Comparison of ENCODE assay signal across 19 cellular contexts in genomic region chr7:96508371-96508770, GRCh38.
DNase-seq lines count a peak whose midpoint lies in the region; TF ChIP-seq lines count a peak whose summit lies in the region.
"Had no signal": no experiment of that assay in that cellular context is flagged by ENCODE, and none has a peak within 500 bp of the region (broad histone marks: within the 10 kb centered on the region; RNA-seq: fewer than 3 reads in every experiment).

No MANE protein-coding gene starts in this region.

- H3K9me3 ChIP-seq in fibroblast of lung (ENCODE audit: control insufficient read depth, insufficient read depth, low read depth, low read length) (no peaks in the 10 kb centered on the region), SJCRH30 (replicated peaks) (no peaks in the 10 kb centered on the region), ovary (no peaks in the 10 kb centered on the region)
- H3K9me3 ChIP-seq: BLaER1 treated with 17β-estradiol and CSF1 and Interleukin-3, amounts not matched to agents 10 nM and 100 nM; heart left ventricle; sigmoid colon had no signal

- H3K27me3 ChIP-seq in fibroblast of lung (ENCODE audit: control insufficient read depth, insufficient read depth, low read length) (no peaks in the 10 kb centered on the region), SJCRH30 (no peaks in the 10 kb centered on the region), ovary (no peaks in the 10 kb centered on the region)
- H3K27me3 ChIP-seq: BLaER1 treated with 17β-estradiol and CSF1 and Interleukin-3, amounts not matched to agents 10 nM and 100 nM; heart left ventricle; sigmoid colon had no signal

- TF ChIP-seq EP300 in ovary (IDR thresholded peaks at IDR 0.05), result no peak

- no peak overlapping the region for H3K27ac ChIP-seq in fibroblast of lung (ENCODE audit: insufficient read depth, low read length)
- no peak overlapping the region for H3K27ac ChIP-seq in SJCRH30
- no peak overlapping the region for H3K27ac ChIP-seq in ovary
- H3K27ac ChIP-seq: BLaER1 treated with 17β-estradiol and CSF1 and Interleukin-3, amounts not matched to agents 10 nM and 100 nM; heart left ventricle; sigmoid colon; VCaP had no signal

- no peak for TF ChIP-seq CTCF in AG10803 (conservative IDR thresholded peaks at IDR 0.05; ENCODE audit: low read length)
- no peak for TF ChIP-seq CTCF in fibroblast of lung (conservative IDR thresholded peaks at IDR 0.05 in 1 of 2, IDR thresholded peaks at IDR 0.05 in 1 of 2; ENCODE audit: low read depth in 1 of 2, low read length in 2 of 2)
- TF ChIP-seq CTCF in ovary (IDR thresholded peaks at IDR 0.05), result no peak

- H3K79me2 ChIP-seq in fibroblast of lung (ENCODE audit: control insufficient read depth, insufficient read depth, low read length), result no peaks in the 10 kb centered on the region

- H3K4me1 ChIP-seq in fibroblast of lung (ENCODE audit: control insufficient read depth, extremely low read depth, insufficient read depth, low read length) (no peaks in the 10 kb centered on the region), SJCRH30 (no peaks in the 10 kb centered on the region), ovary (ENCODE audit: insufficient read depth) (no peaks in the 10 kb centered on the region)
- H3K4me1 ChIP-seq: BLaER1 treated with 17β-estradiol and CSF1 and Interleukin-3, amounts not matched to agents 10 nM and 100 nM; heart left ventricle; sigmoid colon had no signal

- no peak overlapping the region for H3K9ac ChIP-seq in fibroblast of lung (ENCODE audit: insufficient read depth, low read length)
- H3K9ac ChIP-seq: BLaER1 treated with 17β-estradiol and CSF1 and Interleukin-3, amounts not matched to agents 10 nM and 100 nM had no signal

- H2AFZ ChIP-seq in fibroblast of lung (ENCODE audit: low read length), result no peak overlapping the region

- intact Hi-C loops in ovary (cut with DNase I), result no loop called here

- H4K20me1 ChIP-seq in fibroblast of lung (ENCODE audit: control insufficient read depth, extremely low read depth, insufficient read depth, low read length), result no peaks in the 10 kb centered on the region
- H4K20me1 ChIP-seq: BLaER1 treated with 17β-estradiol and CSF1 and Interleukin-3, amounts not matched to agents 10 nM and 100 nM had no signal

- H3K4me3 ChIP-seq in AG10803 (ENCODE audit: low read length) (no peak overlapping the region), fibroblast of lung (replicated peaks in 1 of 4; ENCODE audit: control extremely low read depth in 1 of 4, insufficient read depth in 1 of 4, low read depth in 3 of 4, low read length in 4 of 4) (no peak overlapping the region), SJCRH30 (no peak overlapping the region), ovary (no peak overlapping the region)
- H3K4me3 ChIP-seq: BLaER1 treated with 17β-estradiol and CSF1 and Interleukin-3, amounts not matched to agents 10 nM and 100 nM; heart left ventricle; sigmoid colon had no signal

- H3K36me3 ChIP-seq in fibroblast of lung (ENCODE audit: control insufficient read depth, insufficient read depth, low read length) (no peaks in the 10 kb centered on the region), SJCRH30 (no peaks in the 10 kb centered on the region), ovary (no peaks in the 10 kb centered on the region)
- H3K36me3 ChIP-seq: BLaER1 treated with 17β-estradiol and CSF1 and Interleukin-3, amounts not matched to agents 10 nM and 100 nM; heart left ventricle; sigmoid colon had no signal

- TF ChIP-seq POLR2A in ovary (IDR thresholded peaks at IDR 0.05), result no peak

- H3K4me2 ChIP-seq in fibroblast of lung (ENCODE audit: extremely low read depth, insufficient read depth, low read length), result no peak overlapping the region
- H3K4me2 ChIP-seq: BLaER1 treated with 17β-estradiol and CSF1 and Interleukin-3, amounts not matched to agents 10 nM and 100 nM had no signal

- DNase-seq in AG10803 (ENCODE audit: low read depth) (peak; percentile 1), EH (ENCODE audit: low read depth) (peak; percentile 1), NOMO-1 treated with DMSO at 0.1 percent for 48 hours (lab: John Stamatoyannopoulos, UW; ENCODE audit: unreplicated experiment) (peak; percentile 98), fibroblast of lung (ENCODE audit: low read depth in 2 of 2) (peak; percentile 3 to 22), SJCRH30 (no peak), RPMI8226 (no peak), ovary (no peak)
- DNase-seq: activated CD8-positive, alpha-beta T cell treated with anti-CD3 and anti-CD28 coated beads for 36 hours; amniotic stem cell; cerebellar nuclear complex; EL; heart left ventricle; islet precursor cell; Karpas-422; NCI-H226; sigmoid colon; stimulated activated CD4-positive, alpha-beta T cell treated with anti-CD3 and anti-CD28 coated beads, Interleukin-4, amount 100 ng/mL, for 1 hour had no signal

- 53 to 75% (median 70%) methylated on average over 1 of the region's 1 CpG for WGBS in ovary, 3 donors

Comparison
In these comparisons a context has a peak if more than half of its experiments do, and no peak if none do; other contexts are left out.
1. DNase-seq: peak in AG10803 (single experiment), EH (single experiment), NOMO-1 treated with DMSO at 0.1 percent for 48 hours (single experiment) and fibroblast of lung (2 of 2); none in SJCRH30 (0 of 2), RPMI8226 (single experiment) and ovary (0 of 5).